ENCODE assay signal across 22 cellular contexts in genomic region chr1:192100686-192101468, GRCh38. TPM values are rescaled to one million over a fixed set of nuclear protein-coding genes. Genes with fewer than 3 reads are reported as not detected.
"Had no signal": no experiment of that assay in that cellular context is flagged by ENCODE, and none has a peak within 500 bp of the region (broad histone marks: within the 10 kb centered on the region; RNA-seq: fewer than 3 reads in every experiment).

No MANE protein-coding gene starts in this region.

- H3K4me2 ChIP-seq: neural progenitor cell had no signal

- H2AFZ ChIP-seq: neural progenitor cell had no signal

- H3K4me3 Mint-ChIP-seq: activated CD4-positive, alpha-beta T cell treated with anti-CD3 and anti-CD28 coated beads for 36 hours; activated naive CD8-positive, alpha-beta T cell; dendritic cell treated with granulocyte-macrophage colony-stimulating factor and Interleukin-4, amounts not matched to agents 40 ng/mL and 50 ng/mL, for 4 days; naive thymus-derived CD4-positive, alpha-beta T cell; neural progenitor cell; stimulated activated naive CD8-positive, alpha-beta T cell treated with anti-CD3 and anti-CD28 coated beads, Interleukin-15, Interleukin-2, amounts not matched to agents 100 ng/mL and 50 ng/mL, for 24 hours; T-helper 2 cell treated with Interferon-gamma antibody and Interleukin-4, amounts not matched to agents 5 μg/mL and 100 μg/mL, for 36 hours; WTC11 had no signal

- H3K27ac Mint-ChIP-seq: activated CD4-positive, alpha-beta T cell treated with anti-CD3 and anti-CD28 coated beads for 36 hours; activated naive CD8-positive, alpha-beta T cell; dendritic cell treated with granulocyte-macrophage colony-stimulating factor and Interleukin-4, amounts not matched to agents 40 ng/mL and 50 ng/mL, for 4 days; naive thymus-derived CD4-positive, alpha-beta T cell; neural progenitor cell; stimulated activated naive CD8-positive, alpha-beta T cell treated with anti-CD3 and anti-CD28 coated beads, Interleukin-15, Interleukin-2, amounts not matched to agents 100 ng/mL and 50 ng/mL, for 24 hours; T-helper 2 cell treated with Interferon-gamma antibody and Interleukin-4, amounts not matched to agents 5 μg/mL and 100 μg/mL, for 36 hours; WTC11 had no signal

- H3K27ac ChIP-seq: cardiac muscle cell, neural progenitor cell, prostate gland, right atrium auricular region, suprapubic skin, upper lobe of left lung had no signal

- H3K4me1 ChIP-seq: neural progenitor cell, prostate gland, right atrium auricular region, suprapubic skin, upper lobe of left lung had no signal

- H3K36me3 Mint-ChIP-seq: activated naive CD8-positive, alpha-beta T cell; naive thymus-derived CD4-positive, alpha-beta T cell; neural progenitor cell; WTC11 had no signal

- H3K36me3 ChIP-seq: cardiac muscle cell, neural progenitor cell, prostate gland, right atrium auricular region, suprapubic skin, upper lobe of left lung had no signal

- H3K4me3 ChIP-seq: cardiac muscle cell, neural progenitor cell, prostate gland, right atrium auricular region, suprapubic skin, upper lobe of left lung had no signal

- DNase-seq: activated CD4-positive, alpha-beta T cell treated with anti-CD3 and anti-CD28 coated beads for 36 hours; activated CD4-positive, alpha-beta T cell treated with anti-CD3 and anti-CD28 coated beads, Interleukin-2, amount 50 U/mL, for 48 hours; activated gamma-delta T cell; effector memory CD4-positive, alpha-beta T cell; glutamatergic neuron; kidney glomerular epithelial cell; mesenchymal stem cell; naive thymus-derived CD4-positive, alpha-beta T cell; stimulated activated CD4-positive, alpha-beta T cell treated with anti-CD3 and anti-CD28 coated beads, Interleukin-2, amount 100 ng/mL, for 24 hours; upper lobe of left lung had no signal

- H3K9me3 Mint-ChIP-seq: neural progenitor cell; T-helper 2 cell treated with Interferon-gamma antibody and Interleukin-4, amounts not matched to agents 5 μg/mL and 100 μg/mL, for 36 hours; WTC11 had no signal

- H3K27me3 ChIP-seq: cardiac muscle cell, neural progenitor cell, right atrium auricular region, suprapubic skin, upper lobe of left lung had no signal

- ATAC-seq: activated CD4-positive, alpha-beta T cell treated with anti-CD3 and anti-CD28 coated beads for 36 hours; naive thymus-derived CD4-positive, alpha-beta T cell; WTC11 had no signal

- H3K9ac ChIP-seq: neural progenitor cell had no signal

- H3K9me3 ChIP-seq: prostate gland, right atrium auricular region, suprapubic skin, upper lobe of left lung had no signal

- H3K27me3 Mint-ChIP-seq: activated CD4-positive, alpha-beta T cell treated with anti-CD3 and anti-CD28 coated beads for 36 hours; activated naive CD8-positive, alpha-beta T cell; dendritic cell treated with granulocyte-macrophage colony-stimulating factor and Interleukin-4, amounts not matched to agents 40 ng/mL and 50 ng/mL, for 4 days; naive thymus-derived CD4-positive, alpha-beta T cell; stimulated activated naive CD8-positive, alpha-beta T cell treated with anti-CD3 and anti-CD28 coated beads, Interleukin-15, Interleukin-2, amounts not matched to agents 100 ng/mL and 50 ng/mL, for 24 hours had no signal

- H3K4me1 Mint-ChIP-seq: activated CD4-positive, alpha-beta T cell treated with anti-CD3 and anti-CD28 coated beads for 36 hours; naive thymus-derived CD4-positive, alpha-beta T cell; neural progenitor cell; WTC11 had no signal

RNA-seq across cellular contexts. Expression of gene RGS18, which starts 57.4 kb away (rescaled TPM):
- total RNA-seq: activated CD4-positive, alpha-beta T cell treated with anti-CD3 and anti-CD28 coated beads for 36 hours; cardiac muscle cell; chondrocyte; osteocyte; WTC11 had no signal
- polyA plus RNA-seq: cardiac muscle cell had no signal
